Comparison of ENCODE assay signal across 23 cellular contexts in genomic region chr9:78005231-78006002, GRCh38. TPM values are rescaled to one million over a fixed set of nuclear protein-coding genes. Genes with fewer than 3 reads are reported as not detected.
A peak's percentile ranks its signal among the peaks of the same experiment; 100 is the strongest.
DNase-seq lines count a peak whose midpoint lies in the region; ATAC-seq, FAIRE-seq and TF ChIP-seq lines count a peak whose summit lies in the region.
"Had no signal": no experiment of that assay in that cellular context is flagged by ENCODE, and none has a peak within 500 bp of the region (broad histone marks: within the 10 kb centered on the region; RNA-seq: fewer than 3 reads in every experiment).

No MANE protein-coding gene starts in this region.

- no peak overlapping the region; a peak in 1 of 6 replicates for H3K27ac ChIP-seq in A549
- H3K27ac ChIP-seq in hepatocyte: peak overlapping the region; percentile 39
- no peak overlapping the region for H3K27ac ChIP-seq in neural progenitor cell
- H3K27ac ChIP-seq in left ventricle myocardium inferior (replicated peaks): no peak overlapping the region
- H3K27ac ChIP-seq: 22Rv1, C4-2B, Peyer's patch had no signal

- H3K9me3 ChIP-seq in A549 (no peaks in the 10 kb centered on the region), hepatocyte (ENCODE audit: low read depth) (no peaks in the 10 kb centered on the region), neural progenitor cell (ENCODE audit: low read depth) (no peaks in the 10 kb centered on the region), left ventricle myocardium inferior (replicated peaks) (no peaks in the 10 kb centered on the region)
- H3K9me3 ChIP-seq: Peyer's patch had no signal

- H3K4me2 ChIP-seq in A549 (peak overlapping the region; percentile 61), hepatocyte (peak overlapping the region; percentile 34), neural progenitor cell (no peak overlapping the region)

- H3F3A ChIP-seq in neural progenitor cell (ENCODE audit: low read depth): no peaks in the 10 kb centered on the region

- no peak for FAIRE-seq in A549 (lab: Jason Lieb, UNC)
- FAIRE-seq: D721Med, GM19239, H1 had no signal

- H3K4me3 Mint-ChIP-seq in neural progenitor cell: no peak overlapping the region

- H3K79me2 ChIP-seq in hepatocyte (peaks cover 99% of the 10 kb centered on the region), neural progenitor cell (ENCODE audit: low read depth) (peaks cover 99% of the 10 kb centered on the region)

- DNase-seq in A549 (ENCODE audit: low read depth in 1 of 2, low spot score in 1 of 2) (no peak), astrocyte of the hippocampus (ENCODE audit: low read depth, low spot score) (peak; percentile 81), hepatocyte (ENCODE audit: low spot score) (no peak), neural progenitor cell (ENCODE audit: low spot score) (peak; percentile 34), ureter (ENCODE audit: low spot score) (no peak), NCI-H524 treated with DMSO at 0.1 percent for 48 hours (lab: John Stamatoyannopoulos, UW) (no peak), AG20443 (ENCODE audit: low spot score) (no peak), left ventricle myocardium inferior (no peak)
- DNase-seq: EL, GF-D8, MM.1S, NCI-H1048, NCI-H1417 treated with DMSO at 0.1 percent for 48 hours, NCI-H187 treated with DMSO at 0.1 percent for 48 hours, NCI-H2107, NCI-H774, Peyer's patch had no signal

- no peak for TF ChIP-seq RAD21 in A549 (conservative IDR thresholded peaks at IDR 0.05 in 1 of 2, IDR thresholded peaks at IDR 0.05 in 1 of 2)

- no peak for TF ChIP-seq POLR2A in A549 (IDR thresholded peaks at IDR 0.05; ENCODE audit: low read length)

- intact Hi-C loops in left ventricle myocardium inferior (cut with micrococcal nuclease): no loop called here

- TF ChIP-seq CTCF in A549 (IDR thresholded peaks at IDR 0.05) (no peak), hepatocyte (IDR thresholded peaks at IDR 0.05; ENCODE audit: poor library complexity) (no peak), neural progenitor cell (IDR thresholded peaks at IDR 0.05) (no peak), left ventricle myocardium inferior (IDR thresholded peaks at IDR 0.05; ENCODE audit: borderline replicate concordance) (no peak)

- H3K4me1 ChIP-seq in A549 (peaks cover 47% of the 10 kb centered on the region), hepatocyte (ENCODE audit: insufficient read depth) (peaks cover 25% of the 10 kb centered on the region), neural progenitor cell (peaks cover 5% of the 10 kb centered on the region), left ventricle myocardium inferior (peaks cover 39% of the 10 kb centered on the region)

- peak in 1 of 2 experiments; percentile 17; a peak in 1 of 6 replicates for ATAC-seq in A549

- no peaks in the 10 kb centered on the region for H3K9me3 Mint-ChIP-seq in neural progenitor cell

- no peak overlapping the region for H3K9ac ChIP-seq in neural progenitor cell

- H3K4me3 ChIP-seq in A549 (no peak overlapping the region), hepatocyte (no peak overlapping the region), neural progenitor cell (no peak overlapping the region), left ventricle myocardium inferior (no peak overlapping the region)
- H3K4me3 ChIP-seq: Peyer's patch had no signal

- H4K20me1 ChIP-seq in hepatocyte (ENCODE audit: insufficient read depth, poor library complexity, severe bottlenecking) (peaks cover 50% of the 10 kb centered on the region), neural progenitor cell (ENCODE audit: low read depth) (peaks cover 71% of the 10 kb centered on the region)

- POLR2A ChIA-PET in A549 (lab: Yijun Ruan, JAX): no interaction called here

- H3K36me3 Mint-ChIP-seq in neural progenitor cell: peaks cover 16% of the 10 kb centered on the region

- H3K36me3 ChIP-seq in hepatocyte (replicated peaks; ENCODE audit: insufficient read depth, low read depth): no peaks in the 10 kb centered on the region
- no peaks in the 10 kb centered on the region for H3K36me3 ChIP-seq in neural progenitor cell
- H3K36me3 ChIP-seq in left ventricle myocardium inferior: no peaks in the 10 kb centered on the region
- H3K36me3 ChIP-seq: Peyer's patch had no signal

- peaks cover 9% of the 10 kb centered on the region for H3K4me1 Mint-ChIP-seq in neural progenitor cell

- H2AFZ ChIP-seq in hepatocyte: no peak overlapping the region
- no peak overlapping the region for H2AFZ ChIP-seq in neural progenitor cell (replicated peaks)

- 82% methylated on average over 9 of the region's 9 CpGs for WGBS in A549 (ENCODE audit: missing lambda C conversion rate)
- 95% methylated on average over 9 of the region's 9 CpGs for WGBS in hepatocyte (ENCODE audit: low lambda C conversion rate, missing lambda C conversion rate)

- H3K27me3 ChIP-seq in hepatocyte (no peaks in the 10 kb centered on the region), neural progenitor cell (no peaks in the 10 kb centered on the region), left ventricle myocardium inferior (ENCODE audit: low read depth) (no peaks in the 10 kb centered on the region)
- H3K27me3 ChIP-seq: Peyer's patch had no signal

- CTCF ChIA-PET in A549 (lab: Yijun Ruan, JAX): interaction anchor here (1.6 kb wide), 1 partner anchor 28 kb away, joined by 6 read pairs; no protein-coding TSS in a partner anchor

- H3K27ac Mint-ChIP-seq in neural progenitor cell: no peak overlapping the region

- H3K27me3 Mint-ChIP-seq in neural progenitor cell (ENCODE audit: insufficient read depth, low read depth): no peaks in the 10 kb centered on the region

- no peak for TF ChIP-seq EP300 in A549 (IDR thresholded peaks at IDR 0.05)

- H3K9me2 ChIP-seq in hepatocyte (replicated peaks; ENCODE audit: insufficient read depth): no peaks in the 10 kb centered on the region

TF ChIP-seq in A549, 52 proteins besides CTCF, POLR2A, EP300 and RAD21:
- no peak for TF ChIP-seq CBX2 (IDR thresholded peaks at IDR 0.05; ENCODE audit: borderline replicate concordance, low read depth)
- no peak for TF ChIP-seq CHD2 (IDR thresholded peaks at IDR 0.05; ENCODE audit: low read length, partially characterized antibody)
- TF ChIP-seq GATA3 (IDR thresholded peaks at IDR 0.05; ENCODE audit: borderline replicate concordance): no peak
- no peak for TF ChIP-seq FOSB (CRISPR knock-in tag; IDR thresholded peaks at IDR 0.05)
- TF ChIP-seq BCL3 (IDR thresholded peaks at IDR 0.05): no peak
TF ChIP-seq in A549: peak in this region for 0.

RNA-seq across cellular contexts. Expression of gene GNAQ, which starts 26.2 kb away (rescaled TPM):
- polyA plus RNA-seq in A549 (2011; rRNA removed): 53.7 and 60.0 TPM in 2 replicates
- polyA plus RNA-seq in A549 (2012; cell fraction: cytosol; rRNA removed): 6.8 and 8.2 TPM in 2 replicates
- 3.3 and 5.8 TPM in 2 replicates for polyA plus RNA-seq in A549 (2012; cell fraction: nucleus; rRNA removed)
- 17.1 to 18.2 TPM (median 17.9 TPM) in 3 replicates for polyA plus RNA-seq in A549 (2017; fragmentation: RNase III; extraction: RNeasy Plus Mini Kit Qiagen cat#74134 plus additional on column Dnase treatment)
- 45.7 and 46.6 TPM in 2 replicates for polyA minus RNA-seq in A549 (2011; rRNA and poly(A)+ RNA removed)
- 47.9 and 57.5 TPM in 2 replicates for total RNA-seq in hepatocyte
- 25.7 and 27.3 TPM in 2 replicates for polyA plus RNA-seq in hepatocyte
- 38.2 and 87.9 TPM in 2 replicates for total RNA-seq in neural progenitor cell (ENCODE audit: low replicate concordance)
- 85.8 TPM for total RNA-seq in ureter
- 15.2 TPM for total RNA-seq in left ventricle myocardium inferior
- total RNA-seq: OCI-LY7 had no signal

Comparison
In these comparisons a context has a peak if more than half of its experiments do, and no peak if none do; other contexts are left out.
1. DNase-seq: peak in astrocyte of the hippocampus (single experiment) and neural progenitor cell (single experiment); none in A549 (0 of 2), hepatocyte (single experiment), ureter (single experiment), NCI-H524 treated with DMSO at 0.1 percent for 48 hours (single experiment), AG20443 (single experiment) and left ventricle myocardium inferior (single experiment).